Comparison of ENCODE assay signal across 19 cellular contexts in genomic region chr17:77398274-77398673, GRCh38.
DNase-seq lines count a peak whose midpoint lies in the region; ATAC-seq and TF ChIP-seq lines count a peak whose summit lies in the region.
"Had no signal": no experiment of that assay in that cellular context is flagged by ENCODE, and none has a peak within 500 bp of the region (broad histone marks: within the 10 kb centered on the region; RNA-seq: fewer than 3 reads in every experiment).

No MANE protein-coding gene starts in this region.

- no peaks in the 10 kb centered on the region for H3K9me3 ChIP-seq in CD4-positive, CD25-positive, alpha-beta regulatory T cell (ENCODE audit: control insufficient read depth in 2 of 2, low read length in 2 of 2)
- H3K9me3 ChIP-seq: BE2C had no signal

- peaks cover 49% of the 10 kb centered on the region for H3K36me3 Mint-ChIP-seq in T-helper 2 cell treated with Interferon-gamma antibody and Interleukin-4, amounts not matched to agents 5 μg/mL and 100 μg/mL, for 36 hours (ENCODE audit: low read depth)
- peaks cover 6% of the 10 kb centered on the region for H3K36me3 Mint-ChIP-seq in CD4-positive, CD25-positive, alpha-beta regulatory T cell
- peaks cover 54% of the 10 kb centered on the region for H3K36me3 Mint-ChIP-seq in activated CD4-positive, alpha-beta memory T cell treated with anti-CD3 and anti-CD28 coated beads, Interleukin-2, amount 10 ng/mL, durations not matched to agents 7 days and 5 days (ENCODE audit: low read depth)
- H3K36me3 Mint-ChIP-seq in natural killer cell: no peaks in the 10 kb centered on the region

- POLR2A ChIA-PET in activated CD4-positive, alpha-beta memory T cell treated with anti-CD3 and anti-CD28 coated beads, Interleukin-2, amount 10 ng/mL, durations not matched to agents 7 days and 5 days (lab: Charles Lee): interaction anchor here (2.2 to 9.5 kb wide), 6 partner anchors 8 to 67 kb away, joined by 9 to 140 read pairs (median 22); no protein-coding TSS in a partner anchor

- H3K4me3 ChIP-seq in CD4-positive, CD25-positive, alpha-beta regulatory T cell (ENCODE audit: low read depth, low read length): no peak overlapping the region
- H3K4me3 ChIP-seq: cardiac muscle cell had no signal

- no peak overlapping the region for H3K27ac ChIP-seq in CD4-positive, CD25-positive, alpha-beta regulatory T cell (ENCODE audit: insufficient read depth, low read length, poor library complexity, severe bottlenecking)
- H3K27ac ChIP-seq: cardiac muscle cell had no signal

- DNase-seq in T-helper 2 cell treated with Interferon-gamma antibody and Interleukin-4, amounts not matched to agents 5 μg/mL and 100 μg/mL, for 36 hours (ENCODE audit: low spot score): no peak
- DNase-seq in T-helper 2 cell (no peak), natural killer cell (no peak), NCI-H2029 treated with DMSO at 0.1 percent for 48 hours (lab: John Stamatoyannopoulos, UW) (no peak)
- no peak for DNase-seq in CD4-positive, CD25-positive, alpha-beta regulatory T cell
- DNase-seq in activated CD4-positive, alpha-beta memory T cell treated with anti-CD3 and anti-CD28 coated beads, Interleukin-2, amount 10 ng/mL, durations not matched to agents 7 days and 5 days: no peak
- DNase-seq: 8988T; activated CD4-positive, CD25-positive, alpha-beta regulatory T cell treated with anti-CD3 and anti-CD28 coated beads, Interleukin-2, amount 50 U/mL, for 72 hours; BE2C; DMS53; Kasumi-1; NCI-H1105; NCI-H524 treated with DMSO at 0.1 percent for 48 hours; small intestine; stimulated activated CD8-positive, alpha-beta memory T cell treated with anti-CD3 and anti-CD28 coated beads, Interleukin-4, amount 100 ng/mL, for 48 hours; T-helper 9 cell had no signal

- CTCF ChIA-PET in activated CD4-positive, alpha-beta memory T cell treated with anti-CD3 and anti-CD28 coated beads, Interleukin-2, amount 10 ng/mL, durations not matched to agents 7 days and 5 days (lab: Charles Lee): interaction anchor here (0.9 to 3.9 kb wide), 3 partner anchors 43 to 67 kb away, joined by 3 to 39 read pairs (median 26); no protein-coding TSS in a partner anchor

- H3K36me3 ChIP-seq in CD4-positive, CD25-positive, alpha-beta regulatory T cell (ENCODE audit: control insufficient read depth, insufficient read depth, low read length): peaks cover 11% of the 10 kb centered on the region

- H3K4me3 Mint-ChIP-seq in T-helper 2 cell treated with Interferon-gamma antibody and Interleukin-4, amounts not matched to agents 5 μg/mL and 100 μg/mL, for 36 hours: no peak overlapping the region
- H3K4me3 Mint-ChIP-seq in CD4-positive, CD25-positive, alpha-beta regulatory T cell: peak overlapping the region in 3 of 4 donors; percentile 38 to 84 (median 52)
- H3K4me3 Mint-ChIP-seq in activated CD4-positive, alpha-beta memory T cell treated with anti-CD3 and anti-CD28 coated beads, Interleukin-2, amount 10 ng/mL, durations not matched to agents 7 days and 5 days: no peak overlapping the region
- H3K4me3 Mint-ChIP-seq in natural killer cell: no peak overlapping the region

- ATAC-seq in CD4-positive, CD25-positive, alpha-beta regulatory T cell (ENCODE audit: low read depth in 2 of 2): no peak
- ATAC-seq in natural killer cell: no peak
- ATAC-seq in HG02840 (IDR thresholded peaks at IDR 0.05; ENCODE audit: low FRiP score, unreplicated experiment): no peak
- ATAC-seq in SK-N-SH treated with all-trans-retinoic acid at 6 μM for 48 hours: no peak

- TF ChIP-seq CTCF in natural killer cell (IDR thresholded peaks at IDR 0.05): no peak

- H3K4me1 ChIP-seq in CD4-positive, CD25-positive, alpha-beta regulatory T cell (ENCODE audit: control insufficient read depth, insufficient read depth, low read length, poor library complexity, severe bottlenecking): peaks cover 58% of the 10 kb centered on the region

- H3K4me1 Mint-ChIP-seq in T-helper 2 cell treated with Interferon-gamma antibody and Interleukin-4, amounts not matched to agents 5 μg/mL and 100 μg/mL, for 36 hours (ENCODE audit: low read depth): peaks cover 70% of the 10 kb centered on the region
- H3K4me1 Mint-ChIP-seq in CD4-positive, CD25-positive, alpha-beta regulatory T cell: peaks cover 0 to 83% (median 42%) of the 10 kb centered on the region in 4 donors
- peaks cover 85% of the 10 kb centered on the region for H3K4me1 Mint-ChIP-seq in activated CD4-positive, alpha-beta memory T cell treated with anti-CD3 and anti-CD28 coated beads, Interleukin-2, amount 10 ng/mL, durations not matched to agents 7 days and 5 days
- H3K4me1 Mint-ChIP-seq in natural killer cell: peaks cover 61 to 78% of the 10 kb centered on the region in 2 donors

- H3K9me3 Mint-ChIP-seq in T-helper 2 cell treated with Interferon-gamma antibody and Interleukin-4, amounts not matched to agents 5 μg/mL and 100 μg/mL, for 36 hours: no peaks in the 10 kb centered on the region
- H3K9me3 Mint-ChIP-seq in CD4-positive, CD25-positive, alpha-beta regulatory T cell: no peaks in the 10 kb centered on the region
- no peaks in the 10 kb centered on the region for H3K9me3 Mint-ChIP-seq in activated CD4-positive, alpha-beta memory T cell treated with anti-CD3 and anti-CD28 coated beads, Interleukin-2, amount 10 ng/mL, durations not matched to agents 7 days and 5 days
- H3K9me3 Mint-ChIP-seq in natural killer cell: no peaks in the 10 kb centered on the region

- H3K27me3 Mint-ChIP-seq in T-helper 2 cell treated with Interferon-gamma antibody and Interleukin-4, amounts not matched to agents 5 μg/mL and 100 μg/mL, for 36 hours (ENCODE audit: low read depth): no peaks in the 10 kb centered on the region
- H3K27me3 Mint-ChIP-seq in CD4-positive, CD25-positive, alpha-beta regulatory T cell: no peaks in the 10 kb centered on the region
- no peaks in the 10 kb centered on the region for H3K27me3 Mint-ChIP-seq in activated CD4-positive, alpha-beta memory T cell treated with anti-CD3 and anti-CD28 coated beads, Interleukin-2, amount 10 ng/mL, durations not matched to agents 7 days and 5 days
- H3K27me3 Mint-ChIP-seq in natural killer cell (ENCODE audit: low read depth in 2 of 2): no peaks in the 10 kb centered on the region

- no peaks in the 10 kb centered on the region for H3K27me3 ChIP-seq in CD4-positive, CD25-positive, alpha-beta regulatory T cell (ENCODE audit: control insufficient read depth, insufficient read depth, low read length)
- H3K27me3 ChIP-seq: BE2C, cardiac muscle cell had no signal

- H3K27ac Mint-ChIP-seq in T-helper 2 cell treated with Interferon-gamma antibody and Interleukin-4, amounts not matched to agents 5 μg/mL and 100 μg/mL, for 36 hours: peak overlapping the region; percentile 75
- H3K27ac Mint-ChIP-seq in CD4-positive, CD25-positive, alpha-beta regulatory T cell: peak overlapping the region in 2 of 3 donors; percentile 85 to 96
- peak overlapping the region; percentile 37 for H3K27ac Mint-ChIP-seq in activated CD4-positive, alpha-beta memory T cell treated with anti-CD3 and anti-CD28 coated beads, Interleukin-2, amount 10 ng/mL, durations not matched to agents 7 days and 5 days
- H3K27ac Mint-ChIP-seq in natural killer cell: peak overlapping the region; percentile 94 to 98

- intact Hi-C loops in natural killer cell (cut with micrococcal nuclease): no loop called here

TF ChIP-seq in SK-N-SH treated with all-trans-retinoic acid at 6 μM for 48 hours, 23 proteins besides CTCF, POLR2A, EP300 and RAD21 (continues in another document):
- TF ChIP-seq GLIS3 (CRISPR knock-in tag; IDR thresholded peaks at IDR 0.05): no peak
- no peak for TF ChIP-seq BACH2 (CRISPR knock-in tag; IDR thresholded peaks at IDR 0.05; ENCODE audit: borderline replicate concordance)
- TF ChIP-seq ARNTL (CRISPR knock-in tag; IDR thresholded peaks at IDR 0.05; ENCODE audit: borderline replicate concordance, low read depth): no peak
- TF ChIP-seq TOX (CRISPR knock-in tag; IDR thresholded peaks at IDR 0.05; ENCODE audit: borderline replicate concordance): no peak
- TF ChIP-seq PPARA (CRISPR knock-in tag; IDR thresholded peaks at IDR 0.05; ENCODE audit: borderline replicate concordance): no peak
- TF ChIP-seq ESRRG (CRISPR knock-in tag; IDR thresholded peaks at IDR 0.05): no peak
- no peak for TF ChIP-seq ZNF70 (CRISPR knock-in tag; IDR thresholded peaks at IDR 0.05)
- no peak for TF ChIP-seq ZC3H10 (CRISPR knock-in tag; IDR thresholded peaks at IDR 0.05)
- no peak for TF ChIP-seq TCF4 (CRISPR knock-in tag; IDR thresholded peaks at IDR 0.05; ENCODE audit: borderline replicate concordance)
- TF ChIP-seq, protein P1, sequence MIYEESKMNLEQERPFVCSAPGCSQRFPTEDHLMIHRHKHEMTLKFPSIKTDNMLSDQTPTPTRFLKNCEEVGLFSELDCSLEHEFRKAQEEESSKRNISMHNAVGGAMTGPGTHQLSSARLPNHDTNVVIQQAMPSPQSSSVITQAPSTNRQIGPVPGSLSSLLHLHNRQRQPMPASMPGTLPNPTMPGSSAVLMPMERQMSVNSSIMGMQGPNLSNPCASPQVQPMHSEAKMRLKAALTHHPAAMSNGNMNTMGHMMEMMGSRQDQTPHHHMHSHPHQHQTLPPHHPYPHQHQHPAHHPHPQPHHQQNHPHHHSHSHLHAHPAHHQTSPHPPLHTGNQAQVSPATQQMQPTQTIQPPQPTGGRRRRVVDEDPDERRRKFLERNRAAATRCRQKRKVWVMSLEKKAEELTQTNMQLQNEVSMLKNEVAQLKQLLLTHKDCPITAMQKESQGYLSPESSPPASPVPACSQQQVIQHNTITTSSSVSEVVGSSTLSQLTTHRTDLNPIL (CRISPR knock-in tag; IDR thresholded peaks at IDR 0.05; ENCODE audit: low read depth): no peak
- TF ChIP-seq, protein P2, sequence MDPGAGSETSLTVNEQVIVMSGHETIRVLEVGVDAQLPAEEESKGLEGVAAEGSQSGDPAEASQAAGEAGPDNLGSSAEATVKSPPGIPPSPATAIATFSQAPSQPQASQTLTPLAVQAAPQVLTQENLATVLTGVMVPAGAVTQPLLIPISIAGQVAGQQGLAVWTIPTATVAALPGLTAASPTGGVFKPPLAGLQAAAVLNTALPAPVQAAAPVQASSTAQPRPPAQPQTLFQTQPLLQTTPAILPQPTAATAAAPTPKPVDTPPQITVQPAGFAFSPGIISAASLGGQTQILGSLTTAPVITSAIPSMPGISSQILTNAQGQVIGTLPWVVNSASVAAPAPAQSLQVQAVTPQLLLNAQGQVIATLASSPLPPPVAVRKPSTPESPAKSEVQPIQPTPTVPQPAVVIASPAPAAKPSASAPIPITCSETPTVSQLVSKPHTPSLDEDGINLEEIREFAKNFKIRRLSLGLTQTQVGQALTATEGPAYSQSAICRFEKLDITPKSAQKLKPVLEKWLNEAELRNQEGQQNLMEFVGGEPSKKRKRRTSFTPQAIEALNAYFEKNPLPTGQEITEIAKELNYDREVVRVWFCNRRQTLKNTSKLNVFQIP (CRISPR knock-in tag; IDR thresholded peaks at IDR 0.05; ENCODE audit: borderline replicate concordance, low read depth): no peak
- no peak for TF ChIP-seq SNAI2 (CRISPR knock-in tag; IDR thresholded peaks at IDR 0.05)
- no peak for TF ChIP-seq ZNF8 (CRISPR knock-in tag; IDR thresholded peaks at IDR 0.05)
- TF ChIP-seq ZNF565 (CRISPR knock-in tag; conservative IDR thresholded peaks at IDR 0.05; ENCODE audit: low read depth): no peak
- no peak for TF ChIP-seq RARB (CRISPR knock-in tag; IDR thresholded peaks at IDR 0.05)
- no peak for TF ChIP-seq ZFP30 (CRISPR knock-in tag; IDR thresholded peaks at IDR 0.05)

Comparison
In these comparisons a context has a peak if more than half of its experiments do, and no peak if none do; other contexts are left out.
1. H3K27ac Mint-ChIP-seq: peak in every context shown above with its lines; median percentile 96 in natural killer cell; 90 in CD4-positive, CD25-positive, alpha-beta regulatory T cell; 75 in T-helper 2 cell treated with Interferon-gamma antibody and Interleukin-4, amounts not matched to agents 5 μg/mL and 100 μg/mL, for 36 hours; 37 in activated CD4-positive, alpha-beta memory T cell treated with anti-CD3 and anti-CD28 coated beads, Interleukin-2, amount 10 ng/mL, durations not matched to agents 7 days and 5 days.
2. H3K4me3 Mint-ChIP-seq: peak in CD4-positive, CD25-positive, alpha-beta regulatory T cell (3 of 4); none in T-helper 2 cell treated with Interferon-gamma antibody and Interleukin-4, amounts not matched to agents 5 μg/mL and 100 μg/mL, for 36 hours (single experiment), activated CD4-positive, alpha-beta memory T cell treated with anti-CD3 and anti-CD28 coated beads, Interleukin-2, amount 10 ng/mL, durations not matched to agents 7 days and 5 days (single experiment) and natural killer cell (single experiment).